In the genomic region with DNA sequence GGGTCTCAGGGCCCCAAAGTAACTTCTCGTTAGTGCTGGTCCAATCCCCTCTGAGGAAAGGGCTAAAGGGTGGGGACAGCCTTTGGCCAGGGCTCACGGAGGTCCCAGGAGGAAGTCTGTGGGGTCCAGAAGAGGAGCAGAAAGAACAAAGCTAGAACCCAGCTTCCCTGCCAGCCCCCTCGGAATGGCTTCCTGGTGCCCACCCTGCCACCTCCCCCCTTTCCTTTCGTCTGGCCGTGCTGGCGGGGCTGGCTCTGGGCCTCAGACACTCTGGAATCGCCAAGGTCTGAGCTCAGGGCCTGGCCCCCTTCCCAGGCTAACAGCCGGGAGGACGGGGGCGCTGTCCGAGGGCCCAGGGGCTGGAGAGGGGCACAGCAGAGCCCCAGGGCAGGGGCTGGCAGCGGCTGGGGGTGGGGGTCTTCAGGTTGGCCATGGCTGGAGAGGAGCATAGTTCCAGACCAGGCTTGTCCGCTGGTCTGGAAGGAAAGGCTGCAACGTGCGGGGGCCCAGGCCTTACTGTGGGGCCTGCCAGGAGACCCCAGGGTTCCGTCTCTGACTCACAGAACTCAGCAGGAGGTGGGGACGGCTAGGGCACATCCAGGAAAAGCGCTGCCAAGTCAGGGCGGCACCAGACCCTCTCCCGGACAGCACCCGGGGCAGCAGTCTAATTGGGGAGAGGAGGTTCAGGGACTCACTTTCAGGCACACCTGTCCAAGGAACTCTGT, we compare ENCODE assay signal across 8 cellular contexts. TPM values are rescaled to one million over a fixed set of nuclear protein-coding genes. Genes with fewer than 3 reads are reported as not detected.
DNase-seq lines count a peak whose midpoint lies in the region; ATAC-seq and TF ChIP-seq lines count a peak whose summit lies in the region.

No MANE protein-coding gene starts in this region.

- H3K4me1 Mint-ChIP-seq in endodermal cell (peaks cover 16% of the 10 kb centered on the region), natural killer cell (peaks cover 24 to 50% of the 10 kb centered on the region in 2 donors)

- WGBS in endodermal cell (ENCODE audit: insufficient coverage in 1 of 2, insufficient read length in 1 of 2), 2 experiments: 70 to 71% methylated on average over 14 to 21 of the region's 21 CpGs

- H3F3A ChIP-seq in PC-3 (ENCODE audit: low read length, unreplicated experiment): peaks cover 12% of the 10 kb centered on the region

- H2AFZ ChIP-seq in PC-3 (ENCODE audit: low read length): peak overlapping the region; percentile 54; the same call in 1 of the 2 replicates

- CTCF ChIA-PET in PC-3 (lab: Charles Lee): interaction anchor here (1.7 kb wide), 1 partner anchor 11 kb away, joined by 6 read pairs; the partner anchor contains the start of gene ZNRD2

- H3K4me2 ChIP-seq in BLaER1 treated with 17β-estradiol and CSF1 and Interleukin-3, amounts not matched to agents 10 nM and 100 nM: peak overlapping the region; percentile 89 to 100 (median 99)
- peak overlapping the region; percentile 81 for H3K4me2 ChIP-seq in PC-3 (ENCODE audit: low read length)

- H3K4me1 ChIP-seq in BLaER1 treated with 17β-estradiol and CSF1 and Interleukin-3, amounts not matched to agents 10 nM and 100 nM: peaks cover 62 to 87% (median 79%) of the 10 kb centered on the region in 10 experiments
- peaks cover 59% of the 10 kb centered on the region for H3K4me1 ChIP-seq in PC-3 (ENCODE audit: insufficient read depth, low read length)
- peaks cover 15% of the 10 kb centered on the region for H3K4me1 ChIP-seq in endodermal cell (ENCODE audit: control insufficient read depth, insufficient read depth, low read length)

- H3K9me3 ChIP-seq in BLaER1 treated with 17β-estradiol and CSF1 and Interleukin-3, amounts not matched to agents 10 nM and 100 nM (replicated peaks in 1 of 11): no peaks in the 10 kb centered on the region
- H3K9me3 ChIP-seq in PC-3 (ENCODE audit: low read length) (no peaks in the 10 kb centered on the region), endodermal cell (ENCODE audit: control insufficient read depth, low read length) (no peaks in the 10 kb centered on the region)

- DNase-seq in PC-3 (no peak), endodermal cell (peak; percentile 70), natural killer cell (no peak), KG1 (lab: John Stamatoyannopoulos, UW) (no peak), NCI-H2081 treated with DMSO at 0.1 percent for 48 hours (lab: John Stamatoyannopoulos, UW) (no peak)

- no peaks in the 10 kb centered on the region for H3K9me3 Mint-ChIP-seq in endodermal cell
- H3K9me3 Mint-ChIP-seq in natural killer cell: no peaks in the 10 kb centered on the region

- H3K27me3 ChIP-seq in BLaER1 treated with 17β-estradiol and CSF1 and Interleukin-3, amounts not matched to agents 10 nM and 100 nM: no peaks in the 10 kb centered on the region
- H3K27me3 ChIP-seq in PC-3 (ENCODE audit: low read length): no peaks in the 10 kb centered on the region
- H3K27me3 ChIP-seq in endodermal cell (ENCODE audit: control insufficient read depth, insufficient read depth, low read length, poor library complexity, severe bottlenecking): peaks cover 15% of the 10 kb centered on the region

- peak overlapping the region; percentile 73 to 93 (median 87); a peak in 21 of 22 replicates for H3K27ac ChIP-seq in BLaER1 treated with 17β-estradiol and CSF1 and Interleukin-3, amounts not matched to agents 10 nM and 100 nM
- peak overlapping the region; percentile 91 for H3K27ac ChIP-seq in PC-3 (ENCODE audit: low read length)
- peak overlapping the region; percentile 66 for H3K27ac ChIP-seq in endodermal cell (ENCODE audit: low read depth, low read length)

- H3K27ac Mint-ChIP-seq in endodermal cell (no peak overlapping the region), natural killer cell (peak overlapping the region; percentile 71 to 95)

- H3K27me3 Mint-ChIP-seq in endodermal cell (ENCODE audit: insufficient read depth) (peaks cover 55% of the 10 kb centered on the region), natural killer cell (ENCODE audit: low read depth in 2 of 2) (no peaks in the 10 kb centered on the region)

- no peaks in the 10 kb centered on the region for H3K9me2 ChIP-seq in PC-3 (replicated peaks; ENCODE audit: low read length)

- TF ChIP-seq CTCF in PC-3 (conservative IDR thresholded peaks at IDR 0.05; ENCODE audit: low read depth, low read length) (0 out of 2 replicates have a peak, but pooled peaks have one; percentile 14), endodermal cell (conservative IDR thresholded peaks at IDR 0.05) (no peak), natural killer cell (IDR thresholded peaks at IDR 0.05) (no peak)

- POLR2A ChIA-PET in PC-3 (lab: Charles Lee; ENCODE audit: unreplicated experiment): interaction anchor here (1.5 kb wide), 1 partner anchor 11 kb away, joined by 10 read pairs; the partner anchor contains the start of gene ZNRD2

- 0 out of 22 replicates have a peak, but pooled peaks cover 0 to 2% (median 0%) of the 10 kb centered on the region in 11 experiments for H3K36me3 ChIP-seq in BLaER1 treated with 17β-estradiol and CSF1 and Interleukin-3, amounts not matched to agents 10 nM and 100 nM
- H3K36me3 ChIP-seq in PC-3 (ENCODE audit: low read depth, low read length): no peaks in the 10 kb centered on the region
- H3K36me3 ChIP-seq in endodermal cell (ENCODE audit: control insufficient read depth, insufficient read depth, low read length): no peaks in the 10 kb centered on the region

- H3K9ac ChIP-seq in BLaER1 treated with 17β-estradiol and CSF1 and Interleukin-3, amounts not matched to agents 10 nM and 100 nM: peak overlapping the region; percentile 76 to 91 (median 86)
- H3K9ac ChIP-seq in PC-3 (ENCODE audit: low read length): peak overlapping the region; percentile 56
- H3K9ac ChIP-seq in endodermal cell (ENCODE audit: extremely low read depth, low read length, poor library complexity, severe bottlenecking): peak overlapping the region; percentile 15

- H3K4me3 Mint-ChIP-seq in endodermal cell: peak overlapping the region; percentile 59
- peak overlapping the region; percentile 60 for H3K4me3 Mint-ChIP-seq in natural killer cell

- peak overlapping the region; percentile 49 to 75 (median 62) for H3K4me3 ChIP-seq in BLaER1 treated with 17β-estradiol and CSF1 and Interleukin-3, amounts not matched to agents 10 nM and 100 nM
- H3K4me3 ChIP-seq in PC-3 (ENCODE audit: low read length) (peak overlapping the region; percentile 68), endodermal cell (ENCODE audit: low read length) (no peak overlapping the region)

- BruUV-seq in PC-3 (replicated peaks; lab: Mats Ljungman, UMichigan): TSS peak; percentile 63

- H4K20me1 ChIP-seq in BLaER1 treated with 17β-estradiol and CSF1 and Interleukin-3, amounts not matched to agents 10 nM and 100 nM: peaks cover 0 to 12% (median 0%) of the 10 kb centered on the region in 11 experiments; a peak in 5 of 22 replicates
- H4K20me1 ChIP-seq in PC-3 (ENCODE audit: low read length): no peaks in the 10 kb centered on the region

- peaks cover 27% of the 10 kb centered on the region for H3K79me2 ChIP-seq in PC-3 (ENCODE audit: low read length)

- no peaks in the 10 kb centered on the region for H3K36me3 Mint-ChIP-seq in endodermal cell (ENCODE audit: low read depth)
- no peaks in the 10 kb centered on the region for H3K36me3 Mint-ChIP-seq in natural killer cell

- ATAC-seq in PC-3 (no peak), natural killer cell (no peak), HG03342 (IDR thresholded peaks at IDR 0.05; ENCODE audit: unreplicated experiment) (no peak), HG03571 (IDR thresholded peaks at IDR 0.05; ENCODE audit: unreplicated experiment) (no peak)

- intact Hi-C loops in PC-3 (cut with micrococcal nuclease): no loop called here
- intact Hi-C loops in natural killer cell (cut with micrococcal nuclease): no loop called here

RNA-seq across cellular contexts. Expression of gene LTBP3, which starts 0.8 kb away (rescaled TPM):
- 197 and 233 TPM in 2 replicates for total RNA-seq in PC-3 (2014; rRNA removed)
- total RNA-seq in endodermal cell: 10 to 100 TPM; 19.7 to 24.2 TPM
- polyA plus RNA-seq in endodermal cell (2013, experiment 1 of 2): 23.3 TPM
- polyA plus RNA-seq in endodermal cell (2013, experiment 2 of 2): 23.8 TPM
- total RNA-seq in natural killer cell: 100 to 1,000 TPM; 121 to 155 (median 140) TPM

RNA-seq across cellular contexts. Expression of gene ZNRD2, which starts 11.3 kb away (rescaled TPM):
- 126 and 206 TPM in 2 replicates for total RNA-seq in PC-3 (2014; rRNA removed)
- 10 to 100 TPM; 32.8 to 36.5 TPM for total RNA-seq in endodermal cell
- polyA plus RNA-seq in endodermal cell (2013, experiment 1 of 2): 44.3 TPM
- polyA plus RNA-seq in endodermal cell (2013, experiment 2 of 2): 45.3 TPM
- total RNA-seq in natural killer cell: 10 to 100 TPM; 40.9 to 64.1 (median 60.0) TPM

RNA-seq across cellular contexts. Expression of gene FAM89B, which starts 13.4 kb away (rescaled TPM):
- total RNA-seq in PC-3 (2014; rRNA removed) (76.3 and 87.7 TPM in 2 replicates), endodermal cell (10 to 100 TPM; 23.3 to 24.9 TPM), natural killer cell (10 to 100 TPM; 41.4 to 52.4 (median 44.6) TPM)
- 52.4 TPM for polyA plus RNA-seq in endodermal cell (2013, experiment 1 of 2)
- 52.7 TPM for polyA plus RNA-seq in endodermal cell (2013, experiment 2 of 2)

RNA-seq across cellular contexts. Expression of gene EHBP1L1, which starts 16.9 kb away (rescaled TPM):
- total RNA-seq in PC-3 (2014; rRNA removed): 126 and 200 TPM in 2 replicates
- total RNA-seq in endodermal cell: 1 to 10 TPM; 6.2 to 9.8 TPM
- polyA plus RNA-seq in endodermal cell (2013, experiment 1 of 2): 7.1 TPM
- 5.5 TPM for polyA plus RNA-seq in endodermal cell (2013, experiment 2 of 2)
- 100 to 1,000 TPM; 129 to 137 (median 135) TPM for total RNA-seq in natural killer cell

RNA-seq across cellular contexts. Expression of gene SCYL1, which starts 34.1 kb away (rescaled TPM):
- total RNA-seq in PC-3 (2014; rRNA removed) (201 and 262 TPM in 2 replicates), endodermal cell (10 to 100 TPM; 62.9 to 67.4 TPM), natural killer cell (10 to 100 TPM; 61.7 to 79.9 (median 71.3) TPM)
- 54.0 TPM for polyA plus RNA-seq in endodermal cell (2013, experiment 1 of 2)
- 51.0 TPM for polyA plus RNA-seq in endodermal cell (2013, experiment 2 of 2)

Comparison
In these comparisons a context has a peak if more than half of its experiments do, and no peak if none do; other contexts are left out.
1. H3K9ac ChIP-seq: peak in every context shown above with its lines; median percentile 86 in BLaER1 treated with 17β-estradiol and CSF1 and Interleukin-3, amounts not matched to agents 10 nM and 100 nM; 56 in PC-3; 15 in endodermal cell.